ENCODE assay signal across 8 cellular contexts in the genomic region with DNA sequence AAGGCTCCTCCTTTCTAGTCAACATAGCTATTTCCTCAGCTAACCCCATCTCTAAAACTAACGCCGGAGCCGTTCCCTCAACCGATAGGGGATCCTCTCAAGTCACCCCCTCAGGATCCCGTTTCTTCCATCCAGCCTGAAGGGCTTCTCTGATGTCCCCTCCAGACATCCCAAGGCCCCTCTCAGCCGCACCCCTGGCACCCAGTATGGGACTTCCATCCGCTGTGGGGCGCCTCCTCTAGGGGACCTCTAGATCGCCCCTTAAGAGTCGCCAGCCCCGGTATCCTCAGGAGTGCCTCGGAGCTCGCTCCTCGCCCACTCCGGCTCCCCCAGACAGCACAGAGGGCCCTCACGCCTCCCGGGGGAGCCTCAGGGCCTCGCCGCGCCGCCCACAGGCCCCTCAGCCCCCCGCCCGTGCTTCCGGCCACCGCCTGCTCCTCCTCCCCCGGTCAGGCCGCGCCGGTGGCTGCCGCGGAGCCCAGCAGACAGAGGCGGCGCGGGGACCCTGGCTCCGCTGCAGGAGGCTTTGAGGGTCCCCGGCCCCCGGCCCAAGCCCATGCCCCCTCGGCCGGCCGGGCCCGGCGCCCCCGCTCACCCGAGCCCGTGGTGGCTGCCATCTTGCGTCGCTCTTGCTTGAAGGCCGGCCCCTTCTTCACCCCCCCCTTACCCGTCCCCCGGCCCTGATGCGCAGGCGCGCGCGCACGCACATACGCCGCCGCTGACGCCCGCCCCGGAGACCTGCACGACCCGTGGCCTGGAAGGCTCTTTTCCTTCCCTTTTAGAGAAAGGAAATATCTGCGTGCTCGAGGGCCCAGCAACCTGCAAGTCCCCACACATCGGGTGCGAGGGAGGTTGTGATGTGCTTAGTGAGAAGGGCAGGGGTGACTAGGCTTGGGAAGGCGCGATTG. TPM values are rescaled to one million over a fixed set of nuclear protein-coding genes. Genes with fewer than 3 reads are reported as not detected.
DNase-seq lines count a peak whose midpoint lies in the region.

A gene (minus strand): TSS at position 639 of the 908 bp plus-strand sequence. CDS start 22 bp downstream, at position 617.

- POLR2A ChIA-PET in activated CD8-positive, alpha-beta memory T cell treated with anti-CD3 and anti-CD28 coated beads for 36 hours (lab: Charles Lee) = interaction anchor here (0.6 to 0.7 kb wide), 2 partner anchors 19 to 34 kb away, joined by 4 to 7 read pairs; no protein-coding TSS in a partner anchor

- DNase-seq in AG20443 (ENCODE audit: low spot score) (peak; percentile 99), GM19240 (ENCODE audit: insufficient read length, low spot score) (peak; percentile 70), HT1080 (ENCODE audit: low read depth) (peak; percentile 79), NOMO-1 (lab: John Stamatoyannopoulos, UW; ENCODE audit: unreplicated experiment in 2 of 2) (peak; percentile 71 to 88), medulla oblongata (ENCODE audit: extremely low spot score) (peak; percentile 94)
- DNase-seq in effector CD8-positive, alpha-beta T cell (lab: John Stamatoyannopoulos, UW) = peak; percentile 83
- DNase-seq in stimulated activated CD4-positive, alpha-beta T cell treated with anti-CD3 and anti-CD28 coated beads, TNF-alpha, amount 100 ng/mL, for 48 hours (ENCODE audit: low read depth in 3 of 3) = peak; percentile 78 to 85 (median 83)

- CTCF ChIA-PET in activated CD8-positive, alpha-beta memory T cell treated with anti-CD3 and anti-CD28 coated beads for 36 hours (lab: Charles Lee) = interaction anchor here (0.6 to 3.7 kb wide), 4 partner anchors 41 to 134 kb away, joined by 5 to 8 read pairs (median 6); a partner anchor contains a TSS

RNA-seq across cellular contexts. Expression of the gene that starts here (rescaled TPM):
- 42.3 and 66.9 TPM in 2 replicates for total RNA-seq in HT1080 (2014; rRNA removed; shearing (Covaris generic))
- 158 and 179 TPM in 2 replicates for polyA plus RNA-seq in HT1080 (2015; cell fraction: cytosol; rRNA removed)
- polyA plus RNA-seq in HT1080 (2015; cell fraction: nucleus; rRNA removed) = 132 and 134 TPM in 2 replicates
- total RNA-seq in activated CD8-positive, alpha-beta memory T cell treated with anti-CD3 and anti-CD28 coated beads for 36 hours = 100 to 1,000 TPM; 167 to 174 TPM

Comparison
In these comparisons a context has a peak if more than half of its experiments do, and no peak if none do; other contexts are left out.
1. Peak in every context shown above with its lines: DNase-seq.